Comparison of ENCODE assay signal across 8 cellular contexts in genomic region chr7:151083071-151083823, GRCh38. TPM values are rescaled to one million over a fixed set of nuclear protein-coding genes. Genes with fewer than 3 reads are reported as not detected.
DNase-seq lines count a peak whose midpoint lies in the region; ATAC-seq and TF ChIP-seq lines count a peak whose summit lies in the region.

TSS of gene TMUB1 (minus strand) at chr7:151083493. CDS start at chr7:151082563, 930 bp downstream.

- H3K9me3 ChIP-seq in IMR-90 (ENCODE audit: control insufficient read depth, insufficient read depth, low read length) (no peaks in the 10 kb centered on the region), cardiac muscle cell (ENCODE audit: low read depth) (no peaks in the 10 kb centered on the region)

- peak within 1 kb of the TSS; percentile 80 for H2AK5ac ChIP-seq in IMR-90 (ENCODE audit: low read depth, low read length)

- DNase-seq in DMS53 (lab: John Stamatoyannopoulos, UW) (peak; percentile 89), IMR-90 (peak; percentile 51), SK-N-DZ (ENCODE audit: low spot score) (peak; percentile 74), cardiac muscle cell (ENCODE audit: low read depth in 1 of 2, low spot score in 1 of 2) (peak; percentile 62 to 83), progenitor cell of endocrine pancreas (ENCODE audit: low spot score, unreplicated experiment) (peak; percentile 67), ureter (ENCODE audit: low spot score) (peak; percentile 79)
- peak; percentile 92 for DNase-seq in activated naive CD4-positive, alpha-beta T cell treated with anti-CD3 and anti-CD28 coated beads, Interleukin-2, amount 10 ng/mL, durations not matched to agents 7 days and 5 days

- H3K9me3 Mint-ChIP-seq in activated naive CD4-positive, alpha-beta T cell treated with anti-CD3 and anti-CD28 coated beads, Interleukin-2, amount 10 ng/mL, durations not matched to agents 7 days and 5 days, result no peaks in the 10 kb centered on the region
- no peaks in the 10 kb centered on the region for H3K9me3 Mint-ChIP-seq in progenitor cell of endocrine pancreas (ENCODE audit: low read depth)

- POLR2A ChIA-PET in IMR-90 (lab: Charles Lee; ENCODE audit: unreplicated experiment), result no interaction called here

- H3K36me3 ChIP-seq in IMR-90 (ENCODE audit: control insufficient read depth, insufficient read depth, low read length), result peaks cover 2% of the 10 kb centered on the region; the same call in 1 of the 2 replicates
- no peaks in the 10 kb centered on the region for H3K36me3 ChIP-seq in cardiac muscle cell

- H2BK15ac ChIP-seq in IMR-90 (ENCODE audit: low read depth, low read length), result 0 out of 3 replicates have a peak within 1 kb of the TSS, but pooled peaks have one; percentile 52

- H3K4me3 ChIP-seq in IMR-90 (ENCODE audit: insufficient read depth, low read depth, low read length), result peak within 1 kb of the TSS; percentile 75
- peak within 1 kb of the TSS; percentile 78 for H3K4me3 ChIP-seq in cardiac muscle cell

- peak within 1 kb of the TSS; percentile 83 for H3K27ac Mint-ChIP-seq in activated naive CD4-positive, alpha-beta T cell treated with anti-CD3 and anti-CD28 coated beads, Interleukin-2, amount 10 ng/mL, durations not matched to agents 7 days and 5 days
- peak within 1 kb of the TSS; percentile 60 for H3K27ac Mint-ChIP-seq in progenitor cell of endocrine pancreas

- H3K18ac ChIP-seq in IMR-90 (ENCODE audit: low read depth, low read length), result peak within 1 kb of the TSS; percentile 51; the same call in 1 of the 2 replicates

- TF ChIP-seq POLR2A in IMR-90 (IDR thresholded peaks at IDR 0.05; ENCODE audit: low read depth, low read length), result peak; percentile 40; the same call in 1 of the 2 replicates

- TF ChIP-seq CTCF in IMR-90 (conservative IDR thresholded peaks at IDR 0.05; ENCODE audit: low read depth, low read length) (no peak), cardiac muscle cell (IDR thresholded peaks at IDR 0.05; ENCODE audit: low read depth, low read length) (no peak), progenitor cell of endocrine pancreas (IDR thresholded peaks at IDR 0.05; ENCODE audit: unreplicated experiment) (no peak)

- no CpG with 5 or more reads among the region's 69 CpGs for WGBS in IMR-90 (ENCODE audit: extremely low coverage in 2 of 2, insufficient read length in 1 of 2), 2 experiments

- peak within 1 kb of the TSS; percentile 84 for H2BK5ac ChIP-seq in IMR-90 (ENCODE audit: low read depth, low read length, poor library complexity, severe bottlenecking)

- CTCF ChIA-PET in IMR-90 (lab: Yijun Ruan, JAX), result no interaction called here
- CTCF ChIA-PET in activated naive CD4-positive, alpha-beta T cell treated with anti-CD3 and anti-CD28 coated beads, Interleukin-2, amount 10 ng/mL, durations not matched to agents 7 days and 5 days (lab: Charles Lee), result interaction anchor here (0.8 to 1.3 kb wide), 3 partner anchors 15 to 65 kb away, joined by 3 to 4 read pairs (median 4); no protein-coding TSS in a partner anchor

- no peak for TF ChIP-seq RAD21 in IMR-90 (IDR thresholded peaks at IDR 0.05; ENCODE audit: low read length)

- H2BK120ac ChIP-seq in IMR-90 (ENCODE audit: low read depth, low read length), result peak within 1 kb of the TSS; percentile 37; the same call in 1 of the 2 replicates

- H4K8ac ChIP-seq in IMR-90 (ENCODE audit: low read depth in 2 of 2, low read length in 2 of 2), result peak within 1 kb of the TSS; percentile 85 to 86; a peak in 3 of 4 replicates

- peak within 1 kb of the TSS; percentile 91 for H2AFZ ChIP-seq in IMR-90 (replicated peaks; ENCODE audit: low read length, poor library complexity)

- H4K91ac ChIP-seq in IMR-90 (ENCODE audit: insufficient read depth, low read depth, low read length), result peak within 1 kb of the TSS; percentile 75

- H3K27ac ChIP-seq in IMR-90 (ENCODE audit: insufficient read depth, low read length) (peak within 1 kb of the TSS; percentile 91), cardiac muscle cell (no peak within 1 kb of the TSS)

- H4K5ac ChIP-seq in IMR-90 (ENCODE audit: low read depth, low read length), result peak within 1 kb of the TSS; percentile 56

- dilution Hi-C loops in IMR-90 (cut with HindIII; ENCODE audit: low sequenced_read_pairs, unreplicated experiment), result no loop called here

- H3K4me2 ChIP-seq in IMR-90 (ENCODE audit: low read depth, low read length), result peak within 1 kb of the TSS; percentile 99

- H3K4me3 Mint-ChIP-seq in activated naive CD4-positive, alpha-beta T cell treated with anti-CD3 and anti-CD28 coated beads, Interleukin-2, amount 10 ng/mL, durations not matched to agents 7 days and 5 days, result peak within 1 kb of the TSS; percentile 85
- peak within 1 kb of the TSS; percentile 85 for H3K4me3 Mint-ChIP-seq in progenitor cell of endocrine pancreas (ENCODE audit: low read depth)

- H2AK9ac ChIP-seq in IMR-90 (replicated peaks; ENCODE audit: low read depth, low read length, poor library complexity), result peak within 1 kb of the TSS; percentile 90

- peak within 1 kb of the TSS; percentile 91 for H3K23ac ChIP-seq in IMR-90 (ENCODE audit: low read depth, low read length)

- in situ Hi-C loops in IMR-90 (cut with MboI; ENCODE audit: low sequenced_read_pairs), result no loop called here

- peak within 1 kb of the TSS; percentile 93 for H3K4ac ChIP-seq in IMR-90 (ENCODE audit: low read depth, low read length)

- H2BK20ac ChIP-seq in IMR-90 (ENCODE audit: low read depth, low read length), result peak within 1 kb of the TSS; percentile 37; the same call in 1 of the 2 replicates

- H3K14ac ChIP-seq in IMR-90 (replicated peaks; ENCODE audit: low read depth, low read length), result peak within 1 kb of the TSS; percentile 85

- no TSS peak for BruUV-seq in IMR-90 (replicated peaks; lab: Mats Ljungman, UMichigan)

- peaks cover 10% of the 10 kb centered on the region for H3K36me3 Mint-ChIP-seq in activated naive CD4-positive, alpha-beta T cell treated with anti-CD3 and anti-CD28 coated beads, Interleukin-2, amount 10 ng/mL, durations not matched to agents 7 days and 5 days
- no peaks in the 10 kb centered on the region for H3K36me3 Mint-ChIP-seq in progenitor cell of endocrine pancreas (ENCODE audit: insufficient read depth)

- H3K4me1 ChIP-seq in IMR-90 (ENCODE audit: control insufficient read depth, insufficient read depth, low read length) (peaks cover 30% of the 10 kb centered on the region), cardiac muscle cell (ENCODE audit: low read depth) (peaks cover 31% of the 10 kb centered on the region)

- H3K27me3 ChIP-seq in IMR-90 (ENCODE audit: control insufficient read depth, insufficient read depth, low read length) (no peaks in the 10 kb centered on the region), cardiac muscle cell (no peaks in the 10 kb centered on the region)

- peaks cover 14% of the 10 kb centered on the region for H4K20me1 ChIP-seq in IMR-90 (ENCODE audit: insufficient read depth, low read length)

- ATAC-seq in GM21447 (IDR thresholded peaks at IDR 0.05; ENCODE audit: unreplicated experiment), result peak; percentile 39
- ATAC-seq in IMR-90 (ENCODE audit: low read depth), result peak; percentile 24

- peak within 1 kb of the TSS; percentile 84 for H3K9ac ChIP-seq in IMR-90 (ENCODE audit: low read depth, low read length)

- H3K79me1 ChIP-seq in IMR-90 (ENCODE audit: low read depth in 1 of 2, low read length in 2 of 2), result peaks cover 10 to 44% of the 10 kb centered on the region in 2 experiments; a peak in 3 of 4 replicates

- H3K9me1 ChIP-seq in IMR-90 (ENCODE audit: insufficient read depth, low read length), result peaks cover 6% of the 10 kb centered on the region; the same call in 1 of the 2 replicates

- peaks cover 59% of the 10 kb centered on the region for H3K4me1 Mint-ChIP-seq in activated naive CD4-positive, alpha-beta T cell treated with anti-CD3 and anti-CD28 coated beads, Interleukin-2, amount 10 ng/mL, durations not matched to agents 7 days and 5 days
- peaks cover 24% of the 10 kb centered on the region for H3K4me1 Mint-ChIP-seq in progenitor cell of endocrine pancreas (ENCODE audit: low read depth)

- intact Hi-C loops in IMR-90 (cut with micrococcal nuclease), result no loop called here

- H3K27me3 Mint-ChIP-seq in activated naive CD4-positive, alpha-beta T cell treated with anti-CD3 and anti-CD28 coated beads, Interleukin-2, amount 10 ng/mL, durations not matched to agents 7 days and 5 days, result peaks cover 39% of the 10 kb centered on the region
- H3K27me3 Mint-ChIP-seq in progenitor cell of endocrine pancreas, result no peaks in the 10 kb centered on the region

- peak within 1 kb of the TSS; percentile 58 for H3K56ac ChIP-seq in IMR-90 (ENCODE audit: extremely low read depth, insufficient read depth, low read length)

TF ChIP-seq in IMR-90, 13 proteins besides CTCF, POLR2A, EP300 and RAD21:
- TF ChIP-seq MAZ (IDR thresholded peaks at IDR 0.05; ENCODE audit: borderline replicate concordance, low read depth, low read length) (peak; percentile 74; the same call in 1 of the 2 replicates), MXI1 (IDR thresholded peaks at IDR 0.05; ENCODE audit: borderline replicate concordance, low read depth, low read length) (peak; percentile 79), SMC3 (IDR thresholded peaks at IDR 0.05; ENCODE audit: low read depth, low read length) (no peak), NFE2L2 (IDR thresholded peaks at IDR 0.05; ENCODE audit: low read depth, low read length) (no peak), USF2 (IDR thresholded peaks at IDR 0.05; ENCODE audit: low read depth, low read length) (peak; percentile 63)
TF ChIP-seq in IMR-90: peak in this region for 3.

RNA-seq across cellular contexts. Expression of gene TMUB1, which starts in this region (rescaled TPM):
- total RNA-seq in IMR-90 (2012; rRNA removed) (6.8 and 7.8 TPM in 2 replicates), cardiac muscle cell (83.4 and 93.9 TPM in 2 replicates), progenitor cell of endocrine pancreas (40.4 and 48.6 TPM in 2 replicates), ureter (24.9 TPM)
- polyA plus RNA-seq in IMR-90 (2012; rRNA removed) (29.8 and 38.3 TPM in 2 replicates), cardiac muscle cell (63.0 and 74.9 TPM in 2 replicates)
- polyA plus RNA-seq in IMR-90 (2012; cell fraction: cytosol; rRNA removed), result 24.3 and 48.1 TPM in 2 replicates
- 34.7 and 60.3 TPM in 2 replicates for polyA plus RNA-seq in IMR-90 (2012; cell fraction: nucleus; rRNA removed; ENCODE audit: low replicate concordance)
- 52.2 and 58.3 TPM in 2 replicates for polyA plus RNA-seq in SK-N-DZ (2014; cell fraction: cytosol; rRNA removed)
- 59.4 and 92.4 TPM in 2 replicates for polyA plus RNA-seq in SK-N-DZ (2014; cell fraction: nucleus; rRNA removed)
